3 cellular contexts compared by ENCODE assay signal in genomic region chr1:47164552-47164951, GRCh38.
TF ChIP-seq lines count a peak whose summit lies in the region.

No MANE protein-coding gene starts in this region.

TF ChIP-seq in A549, 52 proteins besides CTCF, POLR2A, EP300 and RAD21:
- TF ChIP-seq MAFK (IDR thresholded peaks at IDR 0.05; ENCODE audit: partially characterized antibody) (peak; percentile 23), ZFP36 (IDR thresholded peaks at IDR 0.05; ENCODE audit: borderline replicate concordance, partially characterized antibody) (no peak), REST (IDR thresholded peaks at IDR 0.05) (no peak), HDAC2 (IDR thresholded peaks at IDR 0.05) (no peak), CEBPB (IDR thresholded peaks at IDR 0.05) (no peak)
TF ChIP-seq in A549: peak in this region for 1.

TF ChIP-seq in HEK293, 187 proteins besides CTCF, POLR2A, EP300 and RAD21:
- TF ChIP-seq HIC1 (tag by site-specific recombination; IDR thresholded peaks at IDR 0.05) (no peak), ELK4 (IDR thresholded peaks at IDR 0.05; ENCODE audit: borderline replicate concordance, low read depth, low read length) (no peak), PRDM1 (tag by site-specific recombination; IDR thresholded peaks at IDR 0.05) (peak; percentile 42; the same call in 1 of the 2 replicates), ZNF585B (tag by site-specific recombination; IDR thresholded peaks at IDR 0.05) (no peak)

TF ChIP-seq in K562, 482 proteins besides CTCF, POLR2A, EP300 and RAD21:
- TF ChIP-seq POLR2H (tag; IDR thresholded peaks at IDR 0.05; ENCODE audit: low read depth) (no peak), MAFF (IDR thresholded peaks at IDR 0.05; ENCODE audit: low read length) (peak; percentile 48), NFIX (CRISPR knock-in tag; IDR thresholded peaks at IDR 0.05; ENCODE audit: low read depth) (no peak), C11orf30 (IDR thresholded peaks at IDR 0.05; ENCODE audit: low read depth) (peak; percentile 66), SNIP1 (IDR thresholded peaks at IDR 0.05; ENCODE audit: low read depth) (no peak), STAT5B (CRISPR knock-in tag; IDR thresholded peaks at IDR 0.05) (no peak), ZNF316 (IDR thresholded peaks at IDR 0.05) (peak; percentile 80), MAFK (IDR thresholded peaks at IDR 0.05; ENCODE audit: low read length) (0 out of 2 replicates have a peak, but pooled peaks have one; percentile 20), NCOA2 (IDR thresholded peaks at IDR 0.05; ENCODE audit: partially characterized antibody in 2 of 2) (no peak), MAFG (tag; conservative IDR thresholded peaks at IDR 0.05) (peak; percentile 38; the same call in 1 of the 2 replicates), ZNF3 (CRISPR knock-in tag; IDR thresholded peaks at IDR 0.05) (no peak)
